Comparison of ENCODE assay signal across 9 cellular contexts in the genomic region with DNA sequence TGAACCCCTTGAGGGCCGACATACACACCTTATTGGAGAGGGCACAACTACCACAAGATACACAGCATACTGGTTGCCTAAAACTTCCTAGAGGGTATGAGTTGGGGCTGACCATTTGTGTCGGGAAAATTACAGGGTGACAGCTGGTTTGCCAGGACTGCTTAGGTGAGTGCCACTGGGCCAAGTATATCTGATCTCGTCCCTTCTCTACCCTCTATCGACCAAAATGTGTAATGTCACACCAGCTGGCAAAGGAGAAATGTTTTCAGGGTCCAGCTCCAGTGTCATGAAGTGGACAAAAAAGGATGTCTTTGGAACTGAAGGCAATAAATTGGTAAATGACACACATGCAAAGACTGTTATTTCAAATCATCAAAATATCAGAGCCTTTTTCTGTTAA.
DNase-seq lines count a peak whose midpoint lies in the region; ATAC-seq and TF ChIP-seq lines count a peak whose summit lies in the region.
"Had no signal": no experiment of that assay in that cellular context is flagged by ENCODE, and none has a peak within 500 bp of the region (broad histone marks: within the 10 kb centered on the region; RNA-seq: fewer than 3 reads in every experiment).

No MANE protein-coding gene starts in this region.

- POLR2A ChIA-PET in PC-9 (lab: Charles Lee; ENCODE audit: unreplicated experiment), result no interaction called here

- no peak overlapping the region for H2AFZ ChIP-seq in PC-9

- TF ChIP-seq POLR2A in uterus (IDR thresholded peaks at IDR 0.05), result no peak

- no peaks in the 10 kb centered on the region for H3F3A ChIP-seq in PC-9 (ENCODE audit: insufficient read depth, low read depth)

- intact Hi-C loops in PC-9 (cut with micrococcal nuclease; ENCODE audit: unreplicated experiment) (no loop called here), uterus (cut with DNase I; ENCODE audit: low total_unique reads) (no loop called here)

- no peak for DNase-seq in PC-9
- no peak for DNase-seq in NCI-H1105 treated with DMSO at 0.1 percent for 48 hours (lab: John Stamatoyannopoulos, UW)
- no peak for DNase-seq in uterus

- H3K9me3 ChIP-seq in PC-9 (ENCODE audit: insufficient read depth, low read depth) (no peaks in the 10 kb centered on the region), uterus (no peaks in the 10 kb centered on the region)
- H3K9me3 ChIP-seq: BLaER1 had no signal

- H3K27ac ChIP-seq in 22Rv1, result no peak overlapping the region
- H3K27ac ChIP-seq in PC-9, result no peak overlapping the region
- no peak overlapping the region for H3K27ac ChIP-seq in uterus
- H3K27ac ChIP-seq: BLaER1 had no signal

- TF ChIP-seq CTCF in 22Rv1 (IDR thresholded peaks at IDR 0.05), result peak; percentile 39
- peak; percentile 55; the same call in 1 of the 2 replicates for TF ChIP-seq CTCF in PC-9 (conservative IDR thresholded peaks at IDR 0.05)
- TF ChIP-seq CTCF in uterus (IDR thresholded peaks at IDR 0.05), result no peak

- H3K4me2 ChIP-seq in PC-9, result no peak overlapping the region
- H3K4me2 ChIP-seq: BLaER1 had no signal

- no peaks in the 10 kb centered on the region for H4K20me1 ChIP-seq in PC-9 (ENCODE audit: insufficient read depth)
- H4K20me1 ChIP-seq: BLaER1 had no signal

- H3K36me3 ChIP-seq in PC-9 (ENCODE audit: low read depth) (no peaks in the 10 kb centered on the region), uterus (no peaks in the 10 kb centered on the region)
- H3K36me3 ChIP-seq: BLaER1 had no signal

- ATAC-seq in GM18517 (IDR thresholded peaks at IDR 0.05; ENCODE audit: unreplicated experiment) (peak; percentile 62), HG02885 (IDR thresholded peaks at IDR 0.05; ENCODE audit: poor library complexity, unreplicated experiment) (peak; percentile 72), HG03175 (IDR thresholded peaks at IDR 0.05; ENCODE audit: unreplicated experiment) (no peak), HG03196 (IDR thresholded peaks at IDR 0.05; ENCODE audit: unreplicated experiment) (no peak)

- no peak overlapping the region for H3K4me3 ChIP-seq in PC-9
- H3K4me3 ChIP-seq in uterus, result no peak overlapping the region
- H3K4me3 ChIP-seq: BLaER1 had no signal

- H3K79me2 ChIP-seq in PC-9 (ENCODE audit: low read depth), result no peaks in the 10 kb centered on the region

- H3K9me2 ChIP-seq in PC-9 (ENCODE audit: insufficient read depth), result no peaks in the 10 kb centered on the region

- H3K27me3 ChIP-seq in PC-9 (ENCODE audit: insufficient read depth, low read depth) (no peaks in the 10 kb centered on the region), uterus (no peaks in the 10 kb centered on the region)
- H3K27me3 ChIP-seq: BLaER1 had no signal

- H3K4me1 ChIP-seq in PC-9 (replicated peaks; ENCODE audit: insufficient read depth) (no peaks in the 10 kb centered on the region), uterus (no peaks in the 10 kb centered on the region)
- H3K4me1 ChIP-seq: BLaER1 had no signal

- CTCF ChIA-PET in PC-9 (lab: Charles Lee), result no interaction called here

- no TSS peak for BruUV-seq in PC-9 (replicated peaks; lab: Mats Ljungman, UMichigan)

Comparison
In these comparisons a context has a peak if more than half of its experiments do, and no peak if none do; other contexts are left out.
1. CTCF ChIP-seq: peak in 22Rv1 (single experiment) and PC-9 (single experiment); none in uterus (0 of 4).
2. ATAC-seq: peak in GM18517 (single experiment) and HG02885 (single experiment); none in HG03175 (single experiment) and HG03196 (single experiment).